1 cellular context compared by ENCODE assay signal in the genomic region with DNA sequence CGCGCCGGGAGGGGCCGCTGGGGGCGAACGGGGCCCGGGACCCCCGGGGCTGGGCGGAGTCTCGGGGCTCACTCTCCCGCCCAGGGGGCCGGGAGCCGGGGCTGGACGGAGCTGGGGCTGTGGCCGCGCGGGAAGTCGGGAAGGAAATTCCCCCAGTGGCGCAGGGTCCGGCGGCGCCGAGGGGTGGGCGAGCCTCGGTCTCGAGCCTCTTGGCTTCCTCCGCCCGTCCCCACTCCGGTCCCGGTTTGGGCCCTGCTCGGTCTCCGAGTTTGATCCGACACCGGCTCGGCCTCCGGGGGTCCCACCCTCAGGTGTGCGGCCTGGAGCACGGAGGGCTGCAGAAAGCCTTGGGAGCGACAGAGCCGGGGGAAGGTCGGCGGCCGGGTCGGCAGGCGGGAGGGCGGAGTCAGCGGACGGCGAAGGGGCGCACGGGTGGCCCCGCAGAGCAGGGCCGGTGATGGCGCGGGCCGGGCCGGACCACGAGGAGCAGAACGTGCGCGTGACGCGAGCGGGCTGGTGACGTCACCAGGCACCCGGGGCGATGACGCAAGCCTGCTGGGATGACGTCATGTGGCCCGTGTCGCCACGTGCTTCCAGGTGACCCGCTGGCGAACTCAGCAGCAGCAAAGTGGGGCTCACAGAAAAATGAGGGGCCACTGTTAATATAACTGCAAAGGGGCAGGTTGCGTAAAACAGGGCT.
TF ChIP-seq lines count a peak whose summit lies in the region.

No MANE protein-coding gene starts in this region.

TF ChIP-seq in HEK293, 187 proteins besides CTCF, POLR2A, EP300 and RAD21 (continued from another document and continues in another):
- TF ChIP-seq, protein P1, sequence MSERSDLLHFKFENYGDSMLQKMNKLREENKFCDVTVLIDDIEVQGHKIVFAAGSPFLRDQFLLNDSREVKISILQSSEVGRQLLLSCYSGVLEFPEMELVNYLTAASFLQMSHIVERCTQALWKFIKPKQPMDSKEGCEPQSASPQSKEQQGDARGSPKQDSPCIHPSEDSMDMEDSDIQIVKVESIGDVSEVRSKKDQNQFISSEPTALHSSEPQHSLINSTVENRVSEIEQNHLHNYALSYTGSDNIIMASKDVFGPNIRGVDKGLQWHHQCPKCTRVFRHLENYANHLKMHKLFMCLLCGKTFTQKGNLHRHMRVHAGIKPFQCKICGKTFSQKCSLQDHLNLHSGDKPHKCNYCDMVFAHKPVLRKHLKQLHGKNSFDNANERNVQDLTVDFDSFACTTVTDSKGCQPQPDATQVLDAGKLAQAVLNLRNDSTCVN (tag by site-specific recombination; optimal IDR thresholded peaks at IDR 0.05): peak; percentile 97
- TF ChIP-seq PRDM1 (tag by site-specific recombination; IDR thresholded peaks at IDR 0.05) (peak; percentile 75), RBAK (tag by site-specific recombination; IDR thresholded peaks at IDR 0.05) (no peak), OSR2 (tag by site-specific recombination; IDR thresholded peaks at IDR 0.05) (peak; percentile 55), ZIC2 (tag by site-specific recombination; IDR thresholded peaks at IDR 0.05) (peak; percentile 96), ZNF248 (tag by site-specific recombination; IDR thresholded peaks at IDR 0.05) (no peak), ZNF747 (tag by site-specific recombination; IDR thresholded peaks at IDR 0.05) (no peak), ZBTB48 (tag by site-specific recombination; IDR thresholded peaks at IDR 0.05) (peak; percentile 76), ZNF324 (tag by site-specific recombination; IDR thresholded peaks at IDR 0.05) (peak; percentile 91), ZNF16 (tag by site-specific recombination; IDR thresholded peaks at IDR 0.05; ENCODE audit: low read depth) (no peak), YY2 (tag by site-specific recombination; IDR thresholded peaks at IDR 0.05) (peak; percentile 90), ZNF157 (tag by site-specific recombination; IDR thresholded peaks at IDR 0.05) (no peak), ZBTB7A (tag by site-specific recombination; IDR thresholded peaks at IDR 0.05; ENCODE audit: low read depth) (peak; percentile 93), ZXDB (tag by site-specific recombination; IDR thresholded peaks at IDR 0.05) (peak; percentile 99), ZNF292 (tag by site-specific recombination; IDR thresholded peaks at IDR 0.05; ENCODE audit: borderline replicate concordance, low read depth) (no peak), ZBTB17 (tag by site-specific recombination; IDR thresholded peaks at IDR 0.05) (no peak; the same call in 1 of the 2 replicates), ZSCAN23 (tag by site-specific recombination; IDR thresholded peaks at IDR 0.05) (no peak), ZNF664 (tag by site-specific recombination; IDR thresholded peaks at IDR 0.05) (peak; percentile 57; the same call in 1 of the 2 replicates), ZNF112 (tag by site-specific recombination; IDR thresholded peaks at IDR 0.05) (no peak; the same call in 1 of the 2 replicates), YY1 (tag by site-specific recombination; IDR thresholded peaks at IDR 0.05) (peak; percentile 87), HOXC10 (CRISPR knock-in tag; IDR thresholded peaks at IDR 0.05) (no peak; the same call in 1 of the 2 replicates), WT1 (tag by site-specific recombination; IDR thresholded peaks at IDR 0.05) (peak; percentile 87), ZNF155 (tag by site-specific recombination; IDR thresholded peaks at IDR 0.05) (no peak), GFI1B (tag by site-specific recombination; IDR thresholded peaks at IDR 0.05) (no peak; the same call in 1 of the 2 replicates), ZNF510 (tag by site-specific recombination; IDR thresholded peaks at IDR 0.05; ENCODE audit: insufficient replicate concordance) (no peak), ZNF654 (tag by site-specific recombination; IDR thresholded peaks at IDR 0.05; ENCODE audit: low read depth) (no peak), ZNF623 (tag by site-specific recombination; IDR thresholded peaks at IDR 0.05) (peak; percentile 33; the same call in 1 of the 2 replicates), ZNF549 (tag by site-specific recombination; IDR thresholded peaks at IDR 0.05) (no peak), GLI2 (tag by site-specific recombination; IDR thresholded peaks at IDR 0.05; ENCODE audit: borderline replicate concordance, low read depth) (no peak), SP2 (tag by site-specific recombination; IDR thresholded peaks at IDR 0.05) (peak; percentile 79), ZNF707 (tag by site-specific recombination; IDR thresholded peaks at IDR 0.05) (0 out of 2 replicates have a peak, but pooled peaks have one; percentile 24), ZSCAN16 (tag by site-specific recombination; IDR thresholded peaks at IDR 0.05) (peak; percentile 56), ZEB2 (tag by site-specific recombination; IDR thresholded peaks at IDR 0.05) (peak; percentile 100), ZNF426 (tag by site-specific recombination; IDR thresholded peaks at IDR 0.05) (no peak), TCF7L2 (IDR thresholded peaks at IDR 0.05; ENCODE audit: borderline replicate concordance, low read depth, low read length) (no peak)
- TF ChIP-seq, protein P2, sequence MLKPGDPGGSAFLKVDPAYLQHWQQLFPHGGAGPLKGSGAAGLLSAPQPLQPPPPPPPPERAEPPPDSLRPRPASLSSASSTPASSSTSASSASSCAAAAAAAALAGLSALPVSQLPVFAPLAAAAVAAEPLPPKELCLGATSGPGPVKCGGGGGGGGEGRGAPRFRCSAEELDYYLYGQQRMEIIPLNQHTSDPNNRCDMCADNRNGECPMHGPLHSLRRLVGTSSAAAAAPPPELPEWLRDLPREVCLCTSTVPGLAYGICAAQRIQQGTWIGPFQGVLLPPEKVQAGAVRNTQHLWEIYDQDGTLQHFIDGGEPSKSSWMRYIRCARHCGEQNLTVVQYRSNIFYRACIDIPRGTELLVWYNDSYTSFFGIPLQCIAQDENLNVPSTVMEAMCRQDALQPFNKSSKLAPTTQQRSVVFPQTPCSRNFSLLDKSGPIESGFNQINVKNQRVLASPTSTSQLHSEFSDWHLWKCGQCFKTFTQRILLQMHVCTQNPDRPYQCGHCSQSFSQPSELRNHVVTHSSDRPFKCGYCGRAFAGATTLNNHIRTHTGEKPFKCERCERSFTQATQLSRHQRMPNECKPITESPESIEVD (tag by site-specific recombination; IDR thresholded peaks at IDR 0.05): no peak; the same call in 1 of the 2 replicates
- TF ChIP-seq, protein P3, sequence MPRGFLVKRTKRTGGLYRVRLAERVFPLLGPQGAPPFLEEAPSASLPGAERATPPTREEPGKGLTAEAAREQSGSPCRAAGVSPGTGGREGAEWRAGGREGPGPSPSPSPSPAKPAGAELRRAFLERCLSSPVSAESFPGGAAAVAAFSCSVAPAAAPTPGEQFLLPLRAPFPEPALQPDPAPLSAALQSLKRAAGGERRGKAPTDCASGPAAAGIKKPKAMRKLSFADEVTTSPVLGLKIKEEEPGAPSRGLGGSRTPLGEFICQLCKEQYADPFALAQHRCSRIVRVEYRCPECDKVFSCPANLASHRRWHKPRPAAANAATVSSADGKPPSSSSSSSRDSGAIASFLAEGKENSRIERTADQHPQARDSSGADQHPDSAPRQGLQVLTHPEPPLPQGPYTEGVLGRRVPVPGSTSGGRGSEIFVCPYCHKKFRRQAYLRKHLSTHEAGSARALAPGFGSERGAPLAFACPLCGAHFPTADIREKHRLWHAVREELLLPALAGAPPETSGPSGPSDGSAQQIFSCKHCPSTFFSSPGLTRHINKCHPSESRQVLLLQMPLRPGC (tag by site-specific recombination; IDR thresholded peaks at IDR 0.05): peak; percentile 95
- TF ChIP-seq, protein P4, sequence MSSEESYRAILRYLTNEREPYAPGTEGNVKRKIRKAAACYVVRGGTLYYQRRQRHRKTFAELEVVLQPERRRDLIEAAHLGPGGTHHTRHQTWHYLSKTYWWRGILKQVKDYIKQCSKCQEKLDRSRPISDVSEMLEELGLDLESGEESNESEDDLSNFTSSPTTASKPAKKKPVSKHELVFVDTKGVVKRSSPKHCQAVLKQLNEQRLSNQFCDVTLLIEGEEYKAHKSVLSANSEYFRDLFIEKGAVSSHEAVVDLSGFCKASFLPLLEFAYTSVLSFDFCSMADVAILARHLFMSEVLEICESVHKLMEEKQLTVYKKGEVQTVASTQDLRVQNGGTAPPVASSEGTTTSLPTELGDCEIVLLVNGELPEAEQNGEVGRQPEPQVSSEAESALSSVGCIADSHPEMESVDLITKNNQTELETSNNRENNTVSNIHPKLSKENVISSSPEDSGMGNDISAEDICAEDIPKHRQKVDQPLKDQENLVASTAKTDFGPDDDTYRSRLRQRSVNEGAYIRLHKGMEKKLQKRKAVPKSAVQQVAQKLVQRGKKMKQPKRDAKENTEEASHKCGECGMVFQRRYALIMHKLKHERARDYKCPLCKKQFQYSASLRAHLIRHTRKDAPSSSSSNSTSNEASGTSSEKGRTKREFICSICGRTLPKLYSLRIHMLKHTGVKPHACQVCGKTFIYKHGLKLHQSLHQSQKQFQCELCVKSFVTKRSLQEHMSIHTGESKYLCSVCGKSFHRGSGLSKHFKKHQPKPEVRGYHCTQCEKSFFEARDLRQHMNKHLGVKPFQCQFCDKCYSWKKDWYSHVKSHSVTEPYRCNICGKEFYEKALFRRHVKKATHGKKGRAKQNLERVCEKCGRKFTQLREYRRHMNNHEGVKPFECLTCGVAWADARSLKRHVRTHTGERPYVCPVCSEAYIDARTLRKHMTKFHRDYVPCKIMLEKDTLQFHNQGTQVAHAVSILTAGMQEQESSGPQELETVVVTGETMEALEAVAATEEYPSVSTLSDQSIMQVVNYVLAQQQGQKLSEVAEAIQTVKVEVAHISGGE (tag by site-specific recombination; conservative IDR thresholded peaks at IDR 0.05; ENCODE audit: low read depth): peak; percentile 6
- TF ChIP-seq, protein P5, sequence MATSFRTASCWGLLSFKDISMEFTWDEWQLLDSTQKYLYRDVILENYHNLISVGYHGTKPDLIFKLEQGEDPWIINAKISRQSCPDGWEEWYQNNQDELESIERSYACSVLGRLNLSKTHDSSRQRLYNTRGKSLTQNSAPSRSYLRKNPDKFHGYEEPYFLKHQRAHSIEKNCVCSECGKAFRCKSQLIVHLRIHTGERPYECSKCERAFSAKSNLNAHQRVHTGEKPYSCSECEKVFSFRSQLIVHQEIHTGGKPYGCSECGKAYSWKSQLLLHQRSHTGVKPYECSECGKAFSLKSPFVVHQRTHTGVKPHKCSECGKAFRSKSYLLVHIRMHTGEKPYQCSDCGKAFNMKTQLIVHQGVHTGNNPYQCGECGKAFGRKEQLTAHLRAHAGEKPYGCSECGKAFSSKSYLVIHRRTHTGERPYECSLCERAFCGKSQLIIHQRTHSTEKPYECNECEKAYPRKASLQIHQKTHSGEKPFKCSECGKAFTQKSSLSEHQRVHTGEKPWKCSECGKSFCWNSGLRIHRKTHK (tag by site-specific recombination; IDR thresholded peaks at IDR 0.05): no peak
- TF ChIP-seq, protein P6, sequence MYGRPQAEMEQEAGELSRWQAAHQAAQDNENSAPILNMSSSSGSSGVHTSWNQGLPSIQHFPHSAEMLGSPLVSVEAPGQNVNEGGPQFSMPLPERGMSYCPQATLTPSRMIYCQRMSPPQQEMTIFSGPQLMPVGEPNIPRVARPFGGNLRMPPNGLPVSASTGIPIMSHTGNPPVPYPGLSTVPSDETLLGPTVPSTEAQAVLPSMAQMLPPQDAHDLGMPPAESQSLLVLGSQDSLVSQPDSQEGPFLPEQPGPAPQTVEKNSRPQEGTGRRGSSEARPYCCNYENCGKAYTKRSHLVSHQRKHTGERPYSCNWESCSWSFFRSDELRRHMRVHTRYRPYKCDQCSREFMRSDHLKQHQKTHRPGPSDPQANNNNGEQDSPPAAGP (tag by site-specific recombination; IDR thresholded peaks at IDR 0.05): peak; percentile 100
- TF ChIP-seq, protein P7, sequence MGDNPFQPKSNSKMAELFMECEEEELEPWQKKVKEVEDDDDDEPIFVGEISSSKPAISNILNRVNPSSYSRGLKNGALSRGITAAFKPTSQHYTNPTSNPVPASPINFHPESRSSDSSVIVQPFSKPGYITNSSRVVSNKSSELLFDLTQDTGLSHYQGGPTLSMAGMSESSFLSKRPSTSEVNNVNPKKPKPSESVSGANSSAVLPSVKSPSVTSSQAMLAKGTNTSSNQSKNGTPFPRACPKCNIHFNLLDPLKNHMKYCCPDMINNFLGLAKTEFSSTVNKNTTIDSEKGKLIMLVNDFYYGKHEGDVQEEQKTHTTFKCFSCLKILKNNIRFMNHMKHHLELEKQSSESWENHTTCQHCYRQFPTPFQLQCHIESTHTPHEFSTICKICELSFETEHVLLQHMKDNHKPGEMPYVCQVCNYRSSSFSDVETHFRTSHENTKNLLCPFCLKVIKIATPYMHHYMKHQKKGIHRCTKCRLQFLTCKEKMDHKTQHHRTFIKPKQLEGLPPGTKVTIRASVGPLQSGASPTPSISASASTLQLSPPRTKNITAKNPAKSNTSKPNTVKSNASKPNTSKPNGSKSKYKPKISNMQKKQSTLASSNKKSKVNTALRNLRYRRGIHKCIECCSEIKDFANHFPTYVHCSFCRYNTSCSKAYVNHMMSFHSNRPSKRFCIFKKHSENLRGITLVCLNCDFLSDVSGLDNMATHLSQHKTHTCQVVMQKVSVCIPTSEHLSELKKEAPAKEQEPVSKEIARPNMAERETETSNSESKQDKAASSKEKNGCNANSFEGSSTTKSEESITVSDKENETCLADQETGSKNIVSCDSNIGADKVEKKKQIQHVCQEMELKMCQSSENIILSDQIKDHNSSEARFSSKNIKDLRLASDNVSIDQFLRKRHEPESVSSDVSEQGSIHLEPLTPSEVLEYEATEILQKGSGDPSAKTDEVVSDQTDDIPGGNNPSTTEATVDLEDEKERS (tag by site-specific recombination; IDR thresholded peaks at IDR 0.05): no peak
- TF ChIP-seq, protein P8, sequence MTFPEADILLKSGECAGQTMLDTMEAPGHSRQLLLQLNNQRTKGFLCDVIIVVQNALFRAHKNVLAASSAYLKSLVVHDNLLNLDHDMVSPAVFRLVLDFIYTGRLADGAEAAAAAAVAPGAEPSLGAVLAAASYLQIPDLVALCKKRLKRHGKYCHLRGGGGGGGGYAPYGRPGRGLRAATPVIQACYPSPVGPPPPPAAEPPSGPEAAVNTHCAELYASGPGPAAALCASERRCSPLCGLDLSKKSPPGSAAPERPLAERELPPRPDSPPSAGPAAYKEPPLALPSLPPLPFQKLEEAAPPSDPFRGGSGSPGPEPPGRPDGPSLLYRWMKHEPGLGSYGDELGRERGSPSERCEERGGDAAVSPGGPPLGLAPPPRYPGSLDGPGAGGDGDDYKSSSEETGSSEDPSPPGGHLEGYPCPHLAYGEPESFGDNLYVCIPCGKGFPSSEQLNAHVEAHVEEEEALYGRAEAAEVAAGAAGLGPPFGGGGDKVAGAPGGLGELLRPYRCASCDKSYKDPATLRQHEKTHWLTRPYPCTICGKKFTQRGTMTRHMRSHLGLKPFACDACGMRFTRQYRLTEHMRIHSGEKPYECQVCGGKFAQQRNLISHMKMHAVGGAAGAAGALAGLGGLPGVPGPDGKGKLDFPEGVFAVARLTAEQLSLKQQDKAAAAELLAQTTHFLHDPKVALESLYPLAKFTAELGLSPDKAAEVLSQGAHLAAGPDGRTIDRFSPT (tag by site-specific recombination; IDR thresholded peaks at IDR 0.05): peak; percentile 94
- TF ChIP-seq, protein P9, sequence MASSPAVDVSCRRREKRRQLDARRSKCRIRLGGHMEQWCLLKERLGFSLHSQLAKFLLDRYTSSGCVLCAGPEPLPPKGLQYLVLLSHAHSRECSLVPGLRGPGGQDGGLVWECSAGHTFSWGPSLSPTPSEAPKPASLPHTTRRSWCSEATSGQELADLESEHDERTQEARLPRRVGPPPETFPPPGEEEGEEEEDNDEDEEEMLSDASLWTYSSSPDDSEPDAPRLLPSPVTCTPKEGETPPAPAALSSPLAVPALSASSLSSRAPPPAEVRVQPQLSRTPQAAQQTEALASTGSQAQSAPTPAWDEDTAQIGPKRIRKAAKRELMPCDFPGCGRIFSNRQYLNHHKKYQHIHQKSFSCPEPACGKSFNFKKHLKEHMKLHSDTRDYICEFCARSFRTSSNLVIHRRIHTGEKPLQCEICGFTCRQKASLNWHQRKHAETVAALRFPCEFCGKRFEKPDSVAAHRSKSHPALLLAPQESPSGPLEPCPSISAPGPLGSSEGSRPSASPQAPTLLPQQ (tag by site-specific recombination; IDR thresholded peaks at IDR 0.05): peak; percentile 95
